13 cellular contexts compared by ENCODE assay signal in the genomic region with DNA sequence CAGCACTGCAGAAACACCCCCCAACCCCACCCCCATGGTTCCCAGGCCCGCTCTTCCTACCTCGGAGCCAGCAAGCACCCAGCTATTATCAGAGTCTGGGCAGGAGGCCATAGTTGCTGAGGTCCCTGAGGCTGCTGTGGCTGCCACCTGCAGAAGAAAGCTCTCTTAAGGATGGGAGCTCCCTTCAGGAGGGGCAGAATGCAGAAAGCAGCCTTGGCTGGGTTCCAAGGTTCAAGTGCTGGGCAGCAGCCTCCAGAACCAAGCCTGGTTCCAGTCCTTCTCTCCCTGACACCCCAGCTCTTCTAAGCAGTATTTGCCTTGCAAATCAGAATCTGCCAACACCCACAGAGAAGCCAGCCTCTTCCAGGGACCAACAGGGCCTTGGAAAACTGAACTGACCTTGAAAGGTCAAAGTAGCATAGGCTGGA. TPM values are rescaled to one million over a fixed set of nuclear protein-coding genes. Genes with fewer than 3 reads are reported as not detected.
A peak's percentile ranks its signal among the peaks of the same experiment; 100 is the strongest.
DNase-seq lines count a peak whose midpoint lies in the region; ATAC-seq and TF ChIP-seq lines count a peak whose summit lies in the region.
"Had no signal": no experiment of that assay in that cellular context is flagged by ENCODE, and none has a peak within 500 bp of the region (broad histone marks: within the 10 kb centered on the region; RNA-seq: fewer than 3 reads in every experiment).

No MANE protein-coding gene starts in this region.

- intact Hi-C loops in spleen (cut with DNase I; ENCODE audit: low total_unique reads) = no loop called here

- H3K36me3 ChIP-seq in spleen = peaks cover 0 to 40% (median 20%) of the 10 kb centered on the region in 6 donors
- H3K36me3 ChIP-seq: uterus had no signal

- POLR2A ChIA-PET in T-cell (lab: Charles Lee) = interaction anchor here (0.6 to 2.0 kb wide), 7 partner anchors 8 to 66 kb away, joined by 3 to 9 read pairs (median 5); a partner anchor contains a TSS

- TF ChIP-seq CTCF in endothelial cell (IDR thresholded peaks at IDR 0.05; ENCODE audit: unreplicated experiment) = no peak
- no peak for TF ChIP-seq CTCF in spleen (IDR thresholded peaks at IDR 0.05 in 8 of 11, conservative IDR thresholded peaks at IDR 0.05 in 3 of 11)

- no peaks in the 10 kb centered on the region for H3K27me3 ChIP-seq in spleen (replicated peaks in 1 of 7)
- H3K27me3 ChIP-seq: right atrium auricular region, uterus had no signal

- H3K4me3 Mint-ChIP-seq in activated T-cell treated with anti-CD3 and anti-CD28 coated beads, Interleukin-2, amount 50 U/mL, for 24 hours = peak overlapping the region; percentile 13
- H3K4me3 Mint-ChIP-seq in T-cell = peak overlapping the region; percentile 95 to 100 (median 97)
- H3K4me3 Mint-ChIP-seq in endothelial cell (ENCODE audit: unreplicated experiment) = peak overlapping the region; percentile 59

- ATAC-seq in T-cell (replicated peaks in 1 of 4) = no peak

- peak overlapping the region; percentile 96 for H3K27ac Mint-ChIP-seq in activated T-cell treated with anti-CD3 and anti-CD28 coated beads, Interleukin-2, amount 50 U/mL, for 24 hours
- peak overlapping the region; percentile 100 for H3K27ac Mint-ChIP-seq in T-cell
- H3K27ac Mint-ChIP-seq in endothelial cell (ENCODE audit: unreplicated experiment) = peak overlapping the region; percentile 100

- in situ Hi-C loops in G401 (cut with HindIII; ENCODE audit: low sequenced_read_pairs) = no loop called here

- H3K27me3 Mint-ChIP-seq in activated T-cell treated with anti-CD3 and anti-CD28 coated beads, Interleukin-2, amount 50 U/mL, for 24 hours = no peaks in the 10 kb centered on the region
- H3K27me3 Mint-ChIP-seq in T-cell (no peaks in the 10 kb centered on the region), endothelial cell (ENCODE audit: unreplicated experiment) (peaks cover 35% of the 10 kb centered on the region)

- H3K9me3 Mint-ChIP-seq in activated T-cell treated with anti-CD3 and anti-CD28 coated beads, Interleukin-2, amount 50 U/mL, for 24 hours = no peaks in the 10 kb centered on the region
- no peaks in the 10 kb centered on the region for H3K9me3 Mint-ChIP-seq in T-cell
- no peaks in the 10 kb centered on the region for H3K9me3 Mint-ChIP-seq in endothelial cell (ENCODE audit: unreplicated experiment)

- WGBS in spleen, 5 donors = 67 to 87% (median 73%) methylated on average over 2 of the region's 2 CpGs

- DNase-seq in activated T-cell treated with anti-CD3 and anti-CD28 coated beads, Interleukin-2, amount 50 U/mL, for 24 hours = no peak
- no peak for DNase-seq in activated T-cell treated with anti-CD3 and anti-CD28 coated beads, Interleukin-2, amount 50 U/mL, for 48 hours
- DNase-seq in T-cell = no peak
- DNase-seq in endothelial cell (ENCODE audit: low spot score) = no peak
- peak; percentile 46 for DNase-seq in spleen
- DNase-seq in G401 (ENCODE audit: low spot score) = no peak
- no peak for DNase-seq in stimulated activated CD4-positive, alpha-beta T cell treated with anti-CD3 and anti-CD28 coated beads, Interleukin-4, amount 100 ng/mL, for 1 hour
- DNase-seq in superior temporal gyrus (ENCODE audit: extremely low spot score) = no peak
- DNase-seq: activated CD4-positive, CD25-positive, alpha-beta regulatory T cell treated with anti-CD3 and anti-CD28 coated beads, Interleukin-2, amount 50 U/mL, for 72 hours; NCI-H1048; NCI-H524 treated with DMSO at 0.1 percent for 48 hours; uterus had no signal

- TF ChIP-seq POLR2A in spleen (IDR thresholded peaks at IDR 0.05) = no peak

- peak overlapping the region in 7 of 8 donors; percentile 36 to 89 (median 83) for H3K27ac ChIP-seq in spleen
- H3K27ac ChIP-seq: right atrium auricular region, uterus had no signal

- H3K4me3 ChIP-seq in spleen = peak overlapping the region in 2 of 8 donors; percentile 9 to 78
- H3K4me3 ChIP-seq: right atrium auricular region, uterus had no signal

- H3K4me1 Mint-ChIP-seq in activated T-cell treated with anti-CD3 and anti-CD28 coated beads, Interleukin-2, amount 50 U/mL, for 24 hours (ENCODE audit: low read depth) = peaks cover 83% of the 10 kb centered on the region
- peaks cover 72 to 82% (median 73%) of the 10 kb centered on the region in 3 donors for H3K4me1 Mint-ChIP-seq in T-cell
- H3K4me1 Mint-ChIP-seq in endothelial cell (ENCODE audit: unreplicated experiment) = peaks cover 53% of the 10 kb centered on the region

- peaks cover 24% of the 10 kb centered on the region for H3K36me3 Mint-ChIP-seq in activated T-cell treated with anti-CD3 and anti-CD28 coated beads, Interleukin-2, amount 50 U/mL, for 24 hours (ENCODE audit: low read depth)
- H3K36me3 Mint-ChIP-seq in T-cell (peaks cover 29% of the 10 kb centered on the region), endothelial cell (ENCODE audit: low read depth, unreplicated experiment) (peaks cover 26% of the 10 kb centered on the region)

- peaks cover 51 to 83% (median 69%) of the 10 kb centered on the region in 6 donors for H3K4me1 ChIP-seq in spleen

- no peaks in the 10 kb centered on the region for H3K9me3 ChIP-seq in spleen
- H3K9me3 ChIP-seq: right atrium auricular region, uterus had no signal

- CTCF ChIA-PET in T-cell (lab: Charles Lee) = no interaction called here

RNA-seq across cellular contexts. Expression of a gene that starts 2.3 kb away (rescaled TPM):
- total RNA-seq in T-cell (100 to 1,000 TPM; 299 to 450 (median 328) TPM), endothelial cell (ENCODE audit: unreplicated experiment) (82.1 TPM), spleen (100 to 1,000 TPM in 3 of 7 donors, 10 to 100 TPM in 4; 70.2 to 125 (median 95.0) TPM)
- polyA plus RNA-seq in spleen = 10 to 100 TPM; 55.5 to 75.7 (median 62.2) TPM
- total RNA-seq in G401 (2014; rRNA removed; shearing (Covaris generic)) = 25.9 and 36.5 TPM in 2 replicates

RNA-seq across cellular contexts. Expression of a gene that starts 8.0 kb away (rescaled TPM):
- total RNA-seq in T-cell (10 to 100 TPM; 36.0 to 70.8 (median 68.5) TPM), endothelial cell (ENCODE audit: unreplicated experiment) (49.8 TPM), spleen (10 to 100 TPM; 28.4 to 36.6 (median 35.5) TPM)
- polyA plus RNA-seq in spleen = 10 to 100 TPM; 19.8 to 35.7 (median 19.9) TPM
- total RNA-seq in G401 (2014; rRNA removed; shearing (Covaris generic)) = 16.9 and 24.2 TPM in 2 replicates

RNA-seq across cellular contexts. Expression of a gene that starts 16.9 kb away (rescaled TPM):
- 10 to 100 TPM; 61.3 to 88.2 (median 76.8) TPM for total RNA-seq in T-cell
- total RNA-seq in endothelial cell (ENCODE audit: unreplicated experiment) = 915 TPM
- 100 to 1,000 TPM in 4 of 7 donors, 10 to 100 TPM in 3; 63.4 to 133 (median 108) TPM for total RNA-seq in spleen
- polyA plus RNA-seq in spleen = 10 to 100 TPM; 36.8 to 49.8 (median 48.6) TPM
- total RNA-seq in G401 (2014; rRNA removed; shearing (Covaris generic)) = 204 and 265 TPM in 2 replicates

RNA-seq across cellular contexts. Expression of a gene that starts 17.1 kb away (rescaled TPM):
- 10 to 100 TPM; 12.6 to 24.9 (median 22.4) TPM for total RNA-seq in T-cell
- 26.7 TPM for total RNA-seq in endothelial cell (ENCODE audit: unreplicated experiment)
- total RNA-seq in spleen = 10 to 100 TPM; 12.4 to 50.6 (median 33.8) TPM
- 10 to 100 TPM; 30.3 to 68.8 (median 42.2) TPM for polyA plus RNA-seq in spleen
- total RNA-seq in G401 (2014; rRNA removed; shearing (Covaris generic)) = 66.5 and 70.3 TPM in 2 replicates

RNA-seq across cellular contexts. Expression of a gene that starts 20.9 kb away (rescaled TPM):
- total RNA-seq in T-cell (10 to 100 TPM in 4 of 5 donors, 1 to 10 TPM in 1; 7.9 to 11.8 (median 10.3) TPM), endothelial cell (ENCODE audit: unreplicated experiment) (48.3 TPM), spleen (10 to 100 TPM; 15.7 to 42.5 (median 27.2) TPM)
- 10 to 100 TPM; 17.0 to 51.5 (median 43.2) TPM for polyA plus RNA-seq in spleen
- total RNA-seq in G401 (2014; rRNA removed; shearing (Covaris generic)) = 187 and 192 TPM in 2 replicates

Comparison
In these comparisons a context has a peak if more than half of its experiments do, and no peak if none do; other contexts are left out.
1. H3K4me3 Mint-ChIP-seq: peak in every context shown above with its lines; median percentile 97 in T-cell; 59 in endothelial cell; 13 in activated T-cell treated with anti-CD3 and anti-CD28 coated beads, Interleukin-2, amount 50 U/mL, for 24 hours.